ENCODE assay signal across 8 cellular contexts in the genomic region with DNA sequence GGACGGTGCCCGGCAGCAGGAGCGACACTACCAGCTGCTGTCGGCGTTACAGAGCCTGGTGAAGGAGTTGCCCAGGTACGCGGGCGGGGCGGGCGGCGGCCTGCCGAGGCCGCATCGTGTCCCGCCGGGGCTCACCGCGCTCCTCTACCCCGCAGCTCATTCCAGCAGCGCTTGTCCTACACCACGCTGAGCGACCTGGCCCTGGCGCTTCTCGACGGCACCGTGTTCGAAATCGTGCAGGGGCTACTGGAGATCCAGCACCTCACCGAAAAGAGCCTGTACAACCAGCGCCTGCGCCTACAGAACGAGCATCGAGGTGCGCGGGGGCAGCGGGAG. TPM values are rescaled to one million over a fixed set of nuclear protein-coding genes. Genes with fewer than 3 reads are reported as not detected.
DNase-seq lines count a peak whose midpoint lies in the region; ATAC-seq and TF ChIP-seq lines count a peak whose summit lies in the region.
"Not testable (repeated sequence)": the region's sequence is repeated elsewhere in the genome, so short reads cannot be mapped to it uniquely, and the experiment has no call there.
"Had no signal": no experiment of that assay in that cellular context is flagged by ENCODE, and none has a peak within 500 bp of the region (broad histone marks: within the 10 kb centered on the region; RNA-seq: fewer than 3 reads in every experiment).

No MANE protein-coding gene starts in this region.

- CTCF ChIA-PET in Panc1 (lab: Charles Lee), result not testable (repeated sequence)

- H3K36me3 ChIP-seq in Panc1 (ENCODE audit: control insufficient read depth, insufficient read depth, low read length); heart left ventricle: not testable (repeated sequence)

- not testable (repeated sequence) for H3K9me3 ChIP-seq in Panc1 (ENCODE audit: control insufficient read depth, insufficient read depth, low read depth, low read length); heart left ventricle

- WGBS in heart left ventricle, 4 donors, result no CpG with 5 or more reads among the region's 36 CpGs

- H3K27me3 Mint-ChIP-seq in activated T-helper 17 cell treated with anti-CD3 and anti-CD28 coated beads, Interleukin-2, amount 50 U/mL, for 72 hours; natural killer cell treated with Interleukin-12 subunit alpha and Interleukin-12 subunit beta and Interleukin-15 and Interleukin-18, amount 100 ng/mL, for 72 hours: not testable (repeated sequence)

- POLR2A ChIA-PET in Panc1 (lab: Charles Lee), result not testable (repeated sequence)

- H3K27ac Mint-ChIP-seq in activated T-helper 17 cell treated with anti-CD3 and anti-CD28 coated beads, Interleukin-2, amount 50 U/mL, for 72 hours; natural killer cell treated with Interleukin-12 subunit alpha and Interleukin-12 subunit beta and Interleukin-15 and Interleukin-18, amount 100 ng/mL, for 72 hours: not testable (repeated sequence)

- not testable (repeated sequence) for DNase-seq in Panc1 (ENCODE audit: low read depth, low spot score); heart left ventricle; natural killer cell treated with Interleukin-12 subunit alpha and Interleukin-12 subunit beta and Interleukin-15 and Interleukin-18, amount 100 ng/mL, for 72 hours (ENCODE audit: low spot score)

- not testable (repeated sequence) for H3K27me3 ChIP-seq in Panc1 (ENCODE audit: control insufficient read depth, insufficient read depth, low read length); heart left ventricle

- not testable (repeated sequence) for TF ChIP-seq POLR2A in heart left ventricle (IDR thresholded peaks at IDR 0.05)

- H3K27ac ChIP-seq in Panc1 (ENCODE audit: low read length); heart left ventricle: not testable (repeated sequence)

- BruUV-seq in Panc1 (replicated peaks; lab: Mats Ljungman, UMichigan), result not testable (repeated sequence)

- not testable (repeated sequence) for H3K36me3 Mint-ChIP-seq in activated T-helper 17 cell treated with anti-CD3 and anti-CD28 coated beads, Interleukin-2, amount 50 U/mL, for 72 hours (ENCODE audit: low read depth); natural killer cell treated with Interleukin-12 subunit alpha and Interleukin-12 subunit beta and Interleukin-15 and Interleukin-18, amount 100 ng/mL, for 72 hours

- not testable (repeated sequence) for H3K4me3 ChIP-seq in Panc1 (ENCODE audit: low read depth in 2 of 2, low read length in 2 of 2); heart left ventricle

- not testable (repeated sequence) for H3K4me1 ChIP-seq in Panc1 (ENCODE audit: control insufficient read depth, insufficient read depth, low read length); heart left ventricle

- ATAC-seq in GM19035 (IDR thresholded peaks at IDR 0.05; ENCODE audit: unreplicated experiment) (peak; percentile 41), GM21825 (IDR thresholded peaks at IDR 0.05; ENCODE audit: unreplicated experiment) (peak; percentile 6), HG03159 (IDR thresholded peaks at IDR 0.05; ENCODE audit: unreplicated experiment) (peak; percentile 15), Panc1 (peak; percentile 80), heart left ventricle (peak in 3 of 4 donors; percentile 5 to 47 (median 38))
- peak; percentile 43 for ATAC-seq in activated T-helper 17 cell treated with anti-CD3 and anti-CD28 coated beads, Interleukin-2, amount 50 U/mL, for 72 hours (replicated peaks)
- peak; percentile 37 to 58 for ATAC-seq in natural killer cell treated with Interleukin-12 subunit alpha and Interleukin-12 subunit beta and Interleukin-15 and Interleukin-18, amount 100 ng/mL, for 72 hours

- H3K9me3 Mint-ChIP-seq in activated T-helper 17 cell treated with anti-CD3 and anti-CD28 coated beads, Interleukin-2, amount 50 U/mL, for 72 hours; natural killer cell treated with Interleukin-12 subunit alpha and Interleukin-12 subunit beta and Interleukin-15 and Interleukin-18, amount 100 ng/mL, for 72 hours: not testable (repeated sequence)

- intact Hi-C loops in Panc1 (cut with micrococcal nuclease; ENCODE audit: unreplicated experiment); heart left ventricle (cut with DNase I): not testable (repeated sequence)

- H3K4me3 Mint-ChIP-seq in activated T-helper 17 cell treated with anti-CD3 and anti-CD28 coated beads, Interleukin-2, amount 50 U/mL, for 72 hours; natural killer cell treated with Interleukin-12 subunit alpha and Interleukin-12 subunit beta and Interleukin-15 and Interleukin-18, amount 100 ng/mL, for 72 hours: not testable (repeated sequence)

- in situ Hi-C loops in Panc1 (cut with HindIII; ENCODE audit: low pct_unique_long_range_greater_than_20kb, low sequenced_read_pairs), result not testable (repeated sequence)

- H3K4me1 Mint-ChIP-seq in activated T-helper 17 cell treated with anti-CD3 and anti-CD28 coated beads, Interleukin-2, amount 50 U/mL, for 72 hours; natural killer cell treated with Interleukin-12 subunit alpha and Interleukin-12 subunit beta and Interleukin-15 and Interleukin-18, amount 100 ng/mL, for 72 hours (ENCODE audit: low read depth in 2 of 2): not testable (repeated sequence)

- not testable (repeated sequence) for TF ChIP-seq CTCF in Panc1 (IDR thresholded peaks at IDR 0.05); heart left ventricle (IDR thresholded peaks at IDR 0.05)

RNA-seq across cellular contexts. Expression of a gene that starts 0.3 kb away (rescaled TPM):
- 2.2 TPM for total RNA-seq in Panc1 (2021; ENCODE audit: unreplicated experiment)
- polyA plus RNA-seq in Panc1 (2012; ENCODE audit: insufficient read length), result 2.0 TPM
- under 1 TPM; 0.32 to 0.61 TPM for total RNA-seq in activated T-helper 17 cell treated with anti-CD3 and anti-CD28 coated beads, Interleukin-2, amount 50 U/mL, for 72 hours
- total RNA-seq in heart left ventricle, result 10 to 100 TPM in 4 of 9 donors, 1 to 10 TPM in 5; 6.4 to 47.0 (median 8.2) TPM
- polyA plus RNA-seq in heart left ventricle, result 1 to 10 TPM; 3.5 to 7.7 TPM
- 1 to 10 TPM; 1.1 to 1.9 TPM for total RNA-seq in natural killer cell treated with Interleukin-12 subunit alpha and Interleukin-12 subunit beta and Interleukin-15 and Interleukin-18, amount 100 ng/mL, for 72 hours

RNA-seq across cellular contexts. Expression of a gene that starts 29.7 kb away (rescaled TPM):
- 1.4 TPM for total RNA-seq in Panc1 (2021; ENCODE audit: unreplicated experiment)
- polyA plus RNA-seq in Panc1 (2012; ENCODE audit: insufficient read length), result 0.35 TPM
- total RNA-seq in activated T-helper 17 cell treated with anti-CD3 and anti-CD28 coated beads, Interleukin-2, amount 50 U/mL, for 72 hours, result 1 to 10 TPM in 1 of 2 donors, not detected in 1; 1.1 TPM
- total RNA-seq in heart left ventricle, result 10 to 100 TPM in 2 of 9 donors, 1 to 10 TPM in 7; 3.3 to 25.0 (median 7.5) TPM
- polyA plus RNA-seq in heart left ventricle, result 10 to 100 TPM in 1 of 2 donors, 1 to 10 TPM in 1; 4.2 to 11.0 TPM
- not detected for total RNA-seq in natural killer cell treated with Interleukin-12 subunit alpha and Interleukin-12 subunit beta and Interleukin-15 and Interleukin-18, amount 100 ng/mL, for 72 hours
- total RNA-seq: RPMI7951 had no signal

Comparison
In these comparisons a context has a peak if more than half of its experiments do, and no peak if none do; other contexts are left out.
1. ATAC-seq: peak in every context shown above with its lines; median percentile 80 in Panc1; 48 in natural killer cell treated with Interleukin-12 subunit alpha and Interleukin-12 subunit beta and Interleukin-15 and Interleukin-18, amount 100 ng/mL, for 72 hours; 43 in activated T-helper 17 cell treated with anti-CD3 and anti-CD28 coated beads, Interleukin-2, amount 50 U/mL, for 72 hours; 41 in GM19035; 38 in heart left ventricle; 15 in HG03159; 6 in GM21825.